8 cellular contexts compared by ENCODE assay signal in the genomic region with DNA sequence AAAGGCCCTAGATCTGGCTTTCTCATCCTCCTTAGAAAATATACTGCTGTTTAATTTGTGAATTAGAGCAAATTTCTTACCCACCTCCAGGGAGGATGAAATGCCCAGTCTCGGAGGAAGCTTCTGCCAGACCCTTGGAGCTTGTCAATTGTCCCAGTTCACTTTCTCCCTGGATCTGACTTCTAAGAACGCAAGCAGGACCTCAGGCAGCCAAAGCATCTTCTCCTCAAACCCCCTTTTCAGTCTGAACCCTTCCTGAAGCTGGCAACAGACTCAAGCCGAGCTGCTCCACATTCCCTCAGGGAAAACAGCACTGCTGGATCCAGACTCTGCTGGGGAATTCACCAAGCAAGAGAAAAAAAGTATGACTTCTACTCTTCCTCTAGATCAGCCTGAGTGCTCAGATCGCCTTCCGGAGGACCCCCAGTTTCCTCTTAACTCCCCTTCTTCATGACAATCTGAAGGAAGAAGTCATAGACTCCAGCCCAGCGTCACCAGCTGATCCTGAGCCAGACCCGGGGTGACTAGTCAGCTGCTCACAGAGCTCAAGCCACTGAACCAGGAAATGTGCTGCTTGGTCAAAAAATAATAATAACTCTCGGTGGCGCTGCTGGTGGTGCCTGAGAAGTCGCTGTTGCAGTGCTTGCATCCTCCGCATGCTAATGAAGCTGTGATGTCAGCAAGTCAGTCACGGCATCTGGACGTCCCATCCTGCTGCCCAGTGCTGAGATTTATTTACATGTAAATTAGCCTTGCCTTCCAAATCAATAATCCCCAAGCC. TPM values are rescaled to one million over a fixed set of nuclear protein-coding genes. Genes with fewer than 3 reads are reported as not detected.
DNase-seq lines count a peak whose midpoint lies in the region; ATAC-seq, FAIRE-seq and TF ChIP-seq lines count a peak whose summit lies in the region.

A gene with protein sequence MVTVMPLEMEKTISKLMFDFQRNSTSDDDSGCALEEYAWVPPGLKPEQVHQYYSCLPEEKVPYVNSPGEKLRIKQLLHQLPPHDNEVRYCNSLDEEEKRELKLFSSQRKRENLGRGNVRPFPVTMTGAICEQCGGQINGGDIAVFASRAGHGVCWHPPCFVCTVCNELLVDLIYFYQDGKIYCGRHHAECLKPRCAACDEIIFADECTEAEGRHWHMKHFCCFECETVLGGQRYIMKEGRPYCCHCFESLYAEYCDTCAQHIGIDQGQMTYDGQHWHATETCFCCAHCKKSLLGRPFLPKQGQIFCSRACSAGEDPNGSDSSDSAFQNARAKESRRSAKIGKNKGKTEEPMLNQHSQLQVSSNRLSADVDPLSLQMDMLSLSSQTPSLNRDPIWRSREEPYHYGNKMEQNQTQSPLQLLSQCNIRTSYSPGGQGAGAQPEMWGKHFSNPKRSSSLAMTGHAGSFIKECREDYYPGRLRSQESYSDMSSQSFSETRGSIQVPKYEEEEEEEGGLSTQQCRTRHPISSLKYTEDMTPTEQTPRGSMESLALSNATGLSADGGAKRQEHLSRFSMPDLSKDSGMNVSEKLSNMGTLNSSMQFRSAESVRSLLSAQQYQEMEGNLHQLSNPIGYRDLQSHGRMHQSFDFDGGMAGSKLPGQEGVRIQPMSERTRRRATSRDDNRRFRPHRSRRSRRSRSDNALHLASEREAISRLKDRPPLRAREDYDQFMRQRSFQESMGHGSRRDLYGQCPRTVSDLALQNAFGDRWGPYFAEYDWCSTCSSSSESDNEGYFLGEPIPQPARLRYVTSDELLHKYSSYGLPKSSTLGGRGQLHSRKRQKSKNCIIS (minus strand): TSS at position 641 of the 781 bp plus-strand sequence. CDS start 26,539 bp downstream, outside the sequence.

- FAIRE-seq in frontal cortex (lab: Jason Lieb, UNC) = peak; percentile 39

- ATAC-seq in GM18520 (IDR thresholded peaks at IDR 0.05; ENCODE audit: unreplicated experiment) (peak; percentile 96), HG02938 (IDR thresholded peaks at IDR 0.05; ENCODE audit: unreplicated experiment) (peak; percentile 96), SK-N-SH treated with all-trans-retinoic acid at 6 μM for 48 hours (peak; percentile 80)

- peak; percentile 26 for TF ChIP-seq CTCF in neural crest cell (conservative IDR thresholded peaks at IDR 0.05)

- H3K4me1 Mint-ChIP-seq in neural crest cell = peaks cover 84% of the 10 kb centered on the region

- H3K9me3 Mint-ChIP-seq in neural crest cell = no peaks in the 10 kb centered on the region

- no peaks in the 10 kb centered on the region for H3K36me3 Mint-ChIP-seq in neural crest cell (ENCODE audit: low read depth)

- peak within 1 kb of the TSS; percentile 91 for H3K27ac Mint-ChIP-seq in neural crest cell (ENCODE audit: unreplicated experiment)

- no peaks in the 10 kb centered on the region for H3K27me3 Mint-ChIP-seq in neural crest cell (ENCODE audit: low read depth)

- H3K4me3 Mint-ChIP-seq in neural crest cell = peak within 1 kb of the TSS; percentile 90

- peak; percentile 31 to 60 for DNase-seq in frontal cortex (ENCODE audit: low spot score in 2 of 2)
- peak; percentile 58 for DNase-seq in neural crest cell (ENCODE audit: low read depth, low spot score)
- no peak for DNase-seq in SKM-1 (lab: John Stamatoyannopoulos, UW; ENCODE audit: unreplicated experiment)
- no peak for DNase-seq in NK-92 treated with Interleukin-12 subunit alpha and Interleukin-12 subunit beta, amount 100 ng/mL, for 24 hours (lab: John Stamatoyannopoulos, UW)
- DNase-seq in HUDEP-2 (lab: John Stamatoyannopoulos, UW; ENCODE audit: unreplicated experiment in 76 of 76) = no peak

TF ChIP-seq in SK-N-SH treated with all-trans-retinoic acid at 6 μM for 48 hours, 23 proteins besides CTCF, POLR2A, EP300 and RAD21:
- TF ChIP-seq, protein P1, sequence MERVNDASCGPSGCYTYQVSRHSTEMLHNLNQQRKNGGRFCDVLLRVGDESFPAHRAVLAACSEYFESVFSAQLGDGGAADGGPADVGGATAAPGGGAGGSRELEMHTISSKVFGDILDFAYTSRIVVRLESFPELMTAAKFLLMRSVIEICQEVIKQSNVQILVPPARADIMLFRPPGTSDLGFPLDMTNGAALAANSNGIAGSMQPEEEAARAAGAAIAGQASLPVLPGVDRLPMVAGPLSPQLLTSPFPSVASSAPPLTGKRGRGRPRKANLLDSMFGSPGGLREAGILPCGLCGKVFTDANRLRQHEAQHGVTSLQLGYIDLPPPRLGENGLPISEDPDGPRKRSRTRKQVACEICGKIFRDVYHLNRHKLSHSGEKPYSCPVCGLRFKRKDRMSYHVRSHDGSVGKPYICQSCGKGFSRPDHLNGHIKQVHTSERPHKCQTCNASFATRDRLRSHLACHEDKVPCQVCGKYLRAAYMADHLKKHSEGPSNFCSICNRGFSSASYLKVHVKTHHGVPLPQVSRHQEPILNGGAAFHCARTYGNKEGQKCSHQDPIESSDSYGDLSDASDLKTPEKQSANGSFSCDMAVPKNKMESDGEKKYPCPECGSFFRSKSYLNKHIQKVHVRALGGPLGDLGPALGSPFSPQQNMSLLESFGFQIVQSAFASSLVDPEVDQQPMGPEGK (CRISPR knock-in tag; IDR thresholded peaks at IDR 0.05; ENCODE audit: borderline replicate concordance) = no peak
- TF ChIP-seq SNAI2 (CRISPR knock-in tag; IDR thresholded peaks at IDR 0.05) = no peak
- TF ChIP-seq CSDC2 (CRISPR knock-in tag; IDR thresholded peaks at IDR 0.05) = no peak
- TF ChIP-seq TOX (CRISPR knock-in tag; IDR thresholded peaks at IDR 0.05; ENCODE audit: borderline replicate concordance) = no peak
- no peak for TF ChIP-seq BACH2 (CRISPR knock-in tag; IDR thresholded peaks at IDR 0.05; ENCODE audit: borderline replicate concordance)
- no peak for TF ChIP-seq ZNF70 (CRISPR knock-in tag; IDR thresholded peaks at IDR 0.05)
- no peak for TF ChIP-seq GLIS3 (CRISPR knock-in tag; IDR thresholded peaks at IDR 0.05)
- TF ChIP-seq PPARA (CRISPR knock-in tag; IDR thresholded peaks at IDR 0.05; ENCODE audit: borderline replicate concordance) = no peak
- TF ChIP-seq, protein P2, sequence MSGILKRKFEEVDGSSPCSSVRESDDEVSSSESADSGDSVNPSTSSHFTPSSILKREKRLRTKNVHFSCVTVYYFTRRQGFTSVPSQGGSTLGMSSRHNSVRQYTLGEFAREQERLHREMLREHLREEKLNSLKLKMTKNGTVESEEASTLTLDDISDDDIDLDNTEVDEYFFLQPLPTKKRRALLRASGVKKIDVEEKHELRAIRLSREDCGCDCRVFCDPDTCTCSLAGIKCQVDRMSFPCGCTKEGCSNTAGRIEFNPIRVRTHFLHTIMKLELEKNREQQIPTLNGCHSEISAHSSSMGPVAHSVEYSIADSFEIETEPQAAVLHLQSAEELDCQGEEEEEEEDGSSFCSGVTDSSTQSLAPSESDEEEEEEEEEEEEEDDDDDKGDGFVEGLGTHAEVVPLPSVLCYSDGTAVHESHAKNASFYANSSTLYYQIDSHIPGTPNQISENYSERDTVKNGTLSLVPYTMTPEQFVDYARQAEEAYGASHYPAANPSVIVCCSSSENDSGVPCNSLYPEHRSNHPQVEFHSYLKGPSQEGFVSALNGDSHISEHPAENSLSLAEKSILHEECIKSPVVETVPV (CRISPR knock-in tag; IDR thresholded peaks at IDR 0.05) = no peak
- no peak for TF ChIP-seq RARB (CRISPR knock-in tag; IDR thresholded peaks at IDR 0.05)
- TF ChIP-seq, protein P3, sequence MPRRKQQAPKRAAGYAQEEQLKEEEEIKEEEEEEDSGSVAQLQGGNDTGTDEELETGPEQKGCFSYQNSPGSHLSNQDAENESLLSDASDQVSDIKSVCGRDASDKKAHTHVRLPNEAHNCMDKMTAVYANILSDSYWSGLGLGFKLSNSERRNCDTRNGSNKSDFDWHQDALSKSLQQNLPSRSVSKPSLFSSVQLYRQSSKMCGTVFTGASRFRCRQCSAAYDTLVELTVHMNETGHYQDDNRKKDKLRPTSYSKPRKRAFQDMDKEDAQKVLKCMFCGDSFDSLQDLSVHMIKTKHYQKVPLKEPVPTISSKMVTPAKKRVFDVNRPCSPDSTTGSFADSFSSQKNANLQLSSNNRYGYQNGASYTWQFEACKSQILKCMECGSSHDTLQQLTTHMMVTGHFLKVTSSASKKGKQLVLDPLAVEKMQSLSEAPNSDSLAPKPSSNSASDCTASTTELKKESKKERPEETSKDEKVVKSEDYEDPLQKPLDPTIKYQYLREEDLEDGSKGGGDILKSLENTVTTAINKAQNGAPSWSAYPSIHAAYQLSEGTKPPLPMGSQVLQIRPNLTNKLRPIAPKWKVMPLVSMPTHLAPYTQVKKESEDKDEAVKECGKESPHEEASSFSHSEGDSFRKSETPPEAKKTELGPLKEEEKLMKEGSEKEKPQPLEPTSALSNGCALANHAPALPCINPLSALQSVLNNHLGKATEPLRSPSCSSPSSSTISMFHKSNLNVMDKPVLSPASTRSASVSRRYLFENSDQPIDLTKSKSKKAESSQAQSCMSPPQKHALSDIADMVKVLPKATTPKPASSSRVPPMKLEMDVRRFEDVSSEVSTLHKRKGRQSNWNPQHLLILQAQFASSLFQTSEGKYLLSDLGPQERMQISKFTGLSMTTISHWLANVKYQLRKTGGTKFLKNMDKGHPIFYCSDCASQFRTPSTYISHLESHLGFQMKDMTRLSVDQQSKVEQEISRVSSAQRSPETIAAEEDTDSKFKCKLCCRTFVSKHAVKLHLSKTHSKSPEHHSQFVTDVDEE (CRISPR knock-in tag; IDR thresholded peaks at IDR 0.05) = no peak
- no peak for TF ChIP-seq OSR1 (CRISPR knock-in tag; IDR thresholded peaks at IDR 0.05)
TF ChIP-seq in SK-N-SH treated with all-trans-retinoic acid at 6 μM for 48 hours: peak in this region for 0.

RNA-seq across cellular contexts. Expression of the gene that starts here (rescaled TPM):
- total RNA-seq in frontal cortex (84.0 TPM), neural crest cell (11.8 and 12.9 TPM in 2 replicates)

Comparison
In these comparisons a context has a peak if more than half of its experiments do, and no peak if none do; other contexts are left out.
1. DNase-seq: peak in frontal cortex (2 of 2) and neural crest cell (single experiment); none in SKM-1 (single experiment), NK-92 treated with Interleukin-12 subunit alpha and Interleukin-12 subunit beta, amount 100 ng/mL, for 24 hours (single experiment) and HUDEP-2 (0 of 76).
2. Peak in every context shown above with its lines, with median percentiles within 50 percentile points of each other: ATAC-seq.